In genomic region chr19:10107817-10108367, GRCh38 we compare ENCODE assay signal across 8 cellular contexts. TPM values are rescaled to one million over a fixed set of nuclear protein-coding genes. Genes with fewer than 3 reads are reported as not detected.
DNase-seq lines count a peak whose midpoint lies in the region; ATAC-seq and TF ChIP-seq lines count a peak whose summit lies in the region.
"Had no signal": no experiment of that assay in that cellular context is flagged by ENCODE, and none has a peak within 500 bp of the region (broad histone marks: within the 10 kb centered on the region; RNA-seq: fewer than 3 reads in every experiment).

No MANE protein-coding gene starts in this region.

- no peak for ATAC-seq in HG02885 (IDR thresholded peaks at IDR 0.05; ENCODE audit: poor library complexity, unreplicated experiment)

- H3K27me3 ChIP-seq in OCI-LY3 (ENCODE audit: low read depth, low read length) (no peaks in the 10 kb centered on the region), mesendoderm (ENCODE audit: insufficient read depth, low read length, poor library complexity) (no peaks in the 10 kb centered on the region), tibial artery (no peaks in the 10 kb centered on the region)

- no peak overlapping the region for H2AK5ac ChIP-seq in mesendoderm (ENCODE audit: low read length)

- peaks cover 15% of the 10 kb centered on the region for H3K79me1 ChIP-seq in mesendoderm (ENCODE audit: low read length)

- H3K9ac ChIP-seq in OCI-LY3 (ENCODE audit: low read length): peak overlapping the region; percentile 95; the same call in 1 of the 2 replicates
- H3K9ac ChIP-seq in mesendoderm (ENCODE audit: low read length): no peak overlapping the region

- DNase-seq in GM12864 (ENCODE audit: low read depth): no peak
- DNase-seq in mesendoderm: no peak
- DNase-seq in RKO (ENCODE audit: low spot score): no peak
- no peak for DNase-seq in tibial artery
- DNase-seq: NCI-H2029; stimulated activated CD4-positive, alpha-beta T cell treated with anti-CD3 and anti-CD28 coated beads, Interleukin-2, amount 100 ng/mL, for 24 hours had no signal

- no CpG with 5 or more reads among the region's 14 CpGs for WGBS in mesendoderm (ENCODE audit: extremely low coverage, insufficient coverage, low lambda C conversion rate)

- H3K23ac ChIP-seq in mesendoderm (ENCODE audit: low read length): no peak overlapping the region

- no peak overlapping the region for H3K4ac ChIP-seq in mesendoderm (ENCODE audit: low read depth, low read length)

- H3K56ac ChIP-seq in mesendoderm (ENCODE audit: low read length): peak overlapping the region; percentile 15

- TF ChIP-seq CTCF in GM12864 (IDR thresholded peaks at IDR 0.05; ENCODE audit: low read depth, low read length, missing control alignments): no peak
- no peak for TF ChIP-seq CTCF in OCI-LY3 (IDR thresholded peaks at IDR 0.05; ENCODE audit: low read depth, low read length)
- TF ChIP-seq CTCF in tibial artery (IDR thresholded peaks at IDR 0.05): no peak

- H2BK5ac ChIP-seq in mesendoderm (ENCODE audit: low read length): no peak overlapping the region

- no peak overlapping the region for H3K18ac ChIP-seq in mesendoderm (ENCODE audit: low read length)

- H4K20me1 ChIP-seq in OCI-LY3 (ENCODE audit: insufficient read depth, low read length): no peaks in the 10 kb centered on the region; the same call in 1 of the 2 replicates

- H3K36me3 ChIP-seq in OCI-LY3 (replicated peaks; ENCODE audit: low read depth, low read length) (peaks cover 45% of the 10 kb centered on the region), mesendoderm (ENCODE audit: control insufficient read depth, insufficient read depth, low read length) (peaks cover 19% of the 10 kb centered on the region), tibial artery (peaks cover 41 to 46% (median 42%) of the 10 kb centered on the region in 3 donors)

- H4K8ac ChIP-seq in mesendoderm (ENCODE audit: low read depth, low read length): no peak overlapping the region

- H3K79me2 ChIP-seq in OCI-LY3 (ENCODE audit: low read length) (peaks cover 40% of the 10 kb centered on the region), mesendoderm (ENCODE audit: control insufficient read depth, insufficient read depth, low read length) (peaks cover 21% of the 10 kb centered on the region)

- no peak overlapping the region for H4K5ac ChIP-seq in mesendoderm (ENCODE audit: low read length)

- H3K9me3 ChIP-seq in OCI-LY3 (ENCODE audit: insufficient read depth, low read length): no peaks in the 10 kb centered on the region
- H3K9me3 ChIP-seq in tibial artery: no peaks in the 10 kb centered on the region

- H3K4me1 ChIP-seq in OCI-LY3 (ENCODE audit: low read length): peaks cover 52% of the 10 kb centered on the region
- H3K4me1 ChIP-seq in mesendoderm (ENCODE audit: control insufficient read depth, low read depth, low read length): no peaks in the 10 kb centered on the region
- peaks cover 0 to 19% (median 17%) of the 10 kb centered on the region in 4 donors for H3K4me1 ChIP-seq in tibial artery

- H3K4me3 ChIP-seq in GM12864 (ENCODE audit: low read depth, low read length) (peak overlapping the region; percentile 60), OCI-LY3 (ENCODE audit: low read length) (peak overlapping the region; percentile 91; the same call in 1 of the 2 replicates), mesendoderm (ENCODE audit: low read length) (no peak overlapping the region), tibial artery (no peak overlapping the region)

- no peak overlapping the region for H2BK120ac ChIP-seq in mesendoderm (ENCODE audit: low read depth, low read length)

- H3K27ac ChIP-seq in OCI-LY3 (ENCODE audit: low read length): no peak overlapping the region
- no peak overlapping the region for H3K27ac ChIP-seq in mesendoderm (ENCODE audit: low read depth, low read length)
- no peak overlapping the region for H3K27ac ChIP-seq in tibial artery

- no peak overlapping the region for H2AFZ ChIP-seq in OCI-LY3 (ENCODE audit: low read depth, low read length)

- intact Hi-C loops in tibial artery (cut with DNase I; ENCODE audit: low total_unique reads): loop anchor here (5.0 to 10.0 kb wide), 2 partner anchors 87 to 144 kb away; partner anchors contain the start of genes DNMT1 and MRPL4

- no peak overlapping the region for H2BK15ac ChIP-seq in mesendoderm (replicated peaks; ENCODE audit: low read depth)

- peak overlapping the region; percentile 96 for H3K4me2 ChIP-seq in OCI-LY3 (ENCODE audit: low read length)
- H3K4me2 ChIP-seq in mesendoderm (ENCODE audit: low read length): no peak overlapping the region

RNA-seq across cellular contexts. Expression of gene PPAN, which starts 1.7 kb away (rescaled TPM):
- polyA plus RNA-seq in mesendoderm (2013, experiment 1 of 2): 59.7 TPM
- 60.8 TPM for polyA plus RNA-seq in mesendoderm (2013, experiment 2 of 2)

RNA-seq across cellular contexts. Expression of gene P2RY11, which starts 3.6 kb away (rescaled TPM):
- polyA plus RNA-seq in mesendoderm (2013, experiment 1 of 2): 11.5 TPM
- polyA plus RNA-seq in mesendoderm (2013, experiment 2 of 2): 11.9 TPM

RNA-seq across cellular contexts. Expression of gene ANGPTL6, which starts 5.4 kb away (rescaled TPM):
- 0.03 TPM for polyA plus RNA-seq in mesendoderm (2013, experiment 1 of 2)
- polyA plus RNA-seq in mesendoderm (2013, experiment 2 of 2): 0.07 TPM

RNA-seq across cellular contexts. Expression of gene EIF3G, which starts 11.8 kb away (rescaled TPM):
- polyA plus RNA-seq in mesendoderm (2013, experiment 1 of 2): 193 TPM
- 197 TPM for polyA plus RNA-seq in mesendoderm (2013, experiment 2 of 2)

RNA-seq across cellular contexts. Expression of gene SHFL, which starts 21.8 kb away (rescaled TPM):
- 4.3 TPM for polyA plus RNA-seq in mesendoderm (2013, experiment 1 of 2)
- 4.2 TPM for polyA plus RNA-seq in mesendoderm (2013, experiment 2 of 2)

Comparison
In these comparisons a context has a peak if more than half of its experiments do, and no peak if none do; other contexts are left out.
1. H3K4me3 ChIP-seq: peak in GM12864 (single experiment) and OCI-LY3 (single experiment); none in mesendoderm (single experiment) and tibial artery (0 of 2).